In the genomic region with DNA sequence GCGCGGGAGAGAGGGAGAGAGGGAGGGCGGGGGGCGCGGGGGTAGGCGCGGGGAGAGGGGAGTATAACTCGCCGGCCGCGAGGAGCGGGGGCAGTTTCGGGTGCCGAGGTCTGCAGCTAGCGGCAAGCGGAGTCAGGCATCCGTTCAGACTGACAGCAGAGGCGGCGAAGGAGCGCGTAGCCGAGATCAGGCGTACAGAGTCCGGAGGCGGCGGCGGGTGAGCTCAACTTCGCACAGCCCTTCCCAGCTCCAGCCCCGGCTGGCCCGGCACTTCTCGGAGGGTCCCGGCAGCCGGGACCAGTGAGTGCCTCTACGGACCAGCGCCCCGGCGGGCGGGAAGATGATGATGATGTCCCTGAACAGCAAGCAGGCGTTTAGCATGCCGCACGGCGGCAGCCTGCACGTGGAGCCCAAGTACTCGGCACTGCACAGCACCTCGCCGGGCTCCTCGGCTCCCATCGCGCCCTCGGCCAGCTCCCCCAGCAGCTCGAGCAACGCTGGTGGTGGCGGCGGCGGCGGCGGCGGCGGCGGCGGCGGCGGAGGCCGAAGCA, we compare ENCODE assay signal across 8 cellular contexts. TPM values are rescaled to one million over a fixed set of nuclear protein-coding genes. Genes with fewer than 3 reads are reported as not detected.
A peak's percentile ranks its signal among the peaks of the same experiment; 100 is the strongest.
DNase-seq lines count a peak whose midpoint lies in the region; ATAC-seq and TF ChIP-seq lines count a peak whose summit lies in the region.

A gene with protein sequence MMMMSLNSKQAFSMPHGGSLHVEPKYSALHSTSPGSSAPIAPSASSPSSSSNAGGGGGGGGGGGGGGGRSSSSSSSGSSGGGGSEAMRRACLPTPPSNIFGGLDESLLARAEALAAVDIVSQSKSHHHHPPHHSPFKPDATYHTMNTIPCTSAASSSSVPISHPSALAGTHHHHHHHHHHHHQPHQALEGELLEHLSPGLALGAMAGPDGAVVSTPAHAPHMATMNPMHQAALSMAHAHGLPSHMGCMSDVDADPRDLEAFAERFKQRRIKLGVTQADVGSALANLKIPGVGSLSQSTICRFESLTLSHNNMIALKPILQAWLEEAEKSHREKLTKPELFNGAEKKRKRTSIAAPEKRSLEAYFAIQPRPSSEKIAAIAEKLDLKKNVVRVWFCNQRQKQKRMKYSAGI (plus strand): TSS at position 93 of the 551 bp plus-strand sequence. CDS start 248 bp downstream, at position 341.

- TF ChIP-seq CTCF in suprapubic skin (IDR thresholded peaks at IDR 0.05) = no peak

- no peaks in the 10 kb centered on the region for H3K9me3 ChIP-seq in iPS-20b (ENCODE audit: insufficient read depth, low read depth, low read length)
- H3K9me3 ChIP-seq in suprapubic skin = no peaks in the 10 kb centered on the region

- TF ChIP-seq POLR2A in suprapubic skin (IDR thresholded peaks at IDR 0.05) = no peak

- H3K9ac ChIP-seq in iPS-20b (ENCODE audit: low read depth, low read length) = no peak within 1 kb of the TSS

- peaks cover 14% of the 10 kb centered on the region for H3K4me1 Mint-ChIP-seq in activated naive CD4-positive, alpha-beta T cell treated with anti-CD3 and anti-CD28 coated beads, Interleukin-2, amount 50 U/mL, for 24 hours
- H3K4me1 Mint-ChIP-seq in activated CD8-positive, alpha-beta memory T cell treated with anti-CD3 and anti-CD28 coated beads, Interleukin-2, amount 10 ng/mL, durations not matched to agents 7 days and 5 days = peaks cover 9% of the 10 kb centered on the region

- peak within 1 kb of the TSS; percentile 82 for H3K27ac Mint-ChIP-seq in activated naive CD4-positive, alpha-beta T cell treated with anti-CD3 and anti-CD28 coated beads, Interleukin-2, amount 50 U/mL, for 24 hours
- H3K27ac Mint-ChIP-seq in activated CD8-positive, alpha-beta memory T cell treated with anti-CD3 and anti-CD28 coated beads, Interleukin-2, amount 10 ng/mL, durations not matched to agents 7 days and 5 days = peak within 1 kb of the TSS; percentile 73

- H3K4me1 ChIP-seq in iPS-20b (ENCODE audit: insufficient read depth, low read length) (no peaks in the 10 kb centered on the region), suprapubic skin (peaks cover 23% of the 10 kb centered on the region)

- peaks cover 16% of the 10 kb centered on the region for H3K9me3 Mint-ChIP-seq in activated naive CD4-positive, alpha-beta T cell treated with anti-CD3 and anti-CD28 coated beads, Interleukin-2, amount 50 U/mL, for 24 hours
- H3K9me3 Mint-ChIP-seq in activated CD8-positive, alpha-beta memory T cell treated with anti-CD3 and anti-CD28 coated beads, Interleukin-2, amount 10 ng/mL, durations not matched to agents 7 days and 5 days (ENCODE audit: low read depth) = no peaks in the 10 kb centered on the region

- peak within 1 kb of the TSS; percentile 70 for H3K4me3 Mint-ChIP-seq in activated naive CD4-positive, alpha-beta T cell treated with anti-CD3 and anti-CD28 coated beads, Interleukin-2, amount 50 U/mL, for 24 hours
- H3K4me3 Mint-ChIP-seq in activated CD8-positive, alpha-beta memory T cell treated with anti-CD3 and anti-CD28 coated beads, Interleukin-2, amount 10 ng/mL, durations not matched to agents 7 days and 5 days = peak within 1 kb of the TSS; percentile 25

- WGBS in suprapubic skin = 2% methylated on average over 63 of the region's 64 CpGs

- H3K36me3 ChIP-seq in iPS-20b (ENCODE audit: insufficient read depth, low read depth, low read length) = no peaks in the 10 kb centered on the region
- no peaks in the 10 kb centered on the region for H3K36me3 ChIP-seq in suprapubic skin

- H3K27me3 ChIP-seq in iPS-20b (ENCODE audit: insufficient read depth, low read length) (peaks cover 100% of the 10 kb centered on the region), suprapubic skin (peaks cover 97% of the 10 kb centered on the region)

- CTCF ChIA-PET in activated CD8-positive, alpha-beta memory T cell treated with anti-CD3 and anti-CD28 coated beads, Interleukin-2, amount 10 ng/mL, durations not matched to agents 7 days and 5 days (lab: Charles Lee) = no interaction called here

- DNase-seq in activated naive CD4-positive, alpha-beta T cell treated with anti-CD3 and anti-CD28 coated beads, Interleukin-2, amount 50 U/mL, for 16 hours = no peak
- DNase-seq in activated CD8-positive, alpha-beta memory T cell treated with anti-CD3 and anti-CD28 coated beads, Interleukin-2, amount 10 ng/mL, durations not matched to agents 7 days and 5 days = no peak
- DNase-seq in suprapubic skin (ENCODE audit: low spot score in 2 of 2) = peak in 1 of 2 donors; percentile 55
- no peak for DNase-seq in hepatic stellate cell (ENCODE audit: low spot score)

- no peak for TF ChIP-seq EP300 in suprapubic skin (IDR thresholded peaks at IDR 0.05)

- H3K27ac ChIP-seq in iPS-20b (ENCODE audit: low read length) (no peak within 1 kb of the TSS), suprapubic skin (no peak within 1 kb of the TSS)

- peaks cover 66% of the 10 kb centered on the region for H3K27me3 Mint-ChIP-seq in activated naive CD4-positive, alpha-beta T cell treated with anti-CD3 and anti-CD28 coated beads, Interleukin-2, amount 50 U/mL, for 24 hours
- H3K27me3 Mint-ChIP-seq in activated CD8-positive, alpha-beta memory T cell treated with anti-CD3 and anti-CD28 coated beads, Interleukin-2, amount 10 ng/mL, durations not matched to agents 7 days and 5 days = peaks cover 90% of the 10 kb centered on the region

- no peaks in the 10 kb centered on the region for H3K36me3 Mint-ChIP-seq in activated naive CD4-positive, alpha-beta T cell treated with anti-CD3 and anti-CD28 coated beads, Interleukin-2, amount 50 U/mL, for 24 hours
- peaks cover 9% of the 10 kb centered on the region for H3K36me3 Mint-ChIP-seq in activated CD8-positive, alpha-beta memory T cell treated with anti-CD3 and anti-CD28 coated beads, Interleukin-2, amount 10 ng/mL, durations not matched to agents 7 days and 5 days

- peak; percentile 30 for ATAC-seq in activated CD8-positive, alpha-beta memory T cell treated with anti-CD3 and anti-CD28 coated beads, Interleukin-2, amount 10 ng/mL, durations not matched to agents 7 days and 5 days
- ATAC-seq in GM18520 (IDR thresholded peaks at IDR 0.05; ENCODE audit: unreplicated experiment) (no peak), HG03097 (IDR thresholded peaks at IDR 0.05; ENCODE audit: low FRiP score, unreplicated experiment) (no peak)

- peak within 1 kb of the TSS; percentile 67 for H3K4me3 ChIP-seq in iPS-20b (ENCODE audit: low read length)
- H3K4me3 ChIP-seq in suprapubic skin = peak within 1 kb of the TSS; percentile 41

RNA-seq across cellular contexts. Expression of the gene that starts here (rescaled TPM):
- total RNA-seq in activated CD8-positive, alpha-beta memory T cell treated with anti-CD3 and anti-CD28 coated beads, Interleukin-2, amount 10 ng/mL, durations not matched to agents 7 days and 5 days = not detected
- total RNA-seq in suprapubic skin = not detected

Comparison
In these comparisons a context has a peak if more than half of its experiments do, and no peak if none do; other contexts are left out.
1. Peak in ATAC-seq in activated CD8-positive, alpha-beta memory T cell treated with anti-CD3 and anti-CD28 coated beads, Interleukin-2, amount 10 ng/mL, durations not matched to agents 7 days and 5 days; RNA of the gene not detected or under 1 TPM.